In the genomic region with DNA sequence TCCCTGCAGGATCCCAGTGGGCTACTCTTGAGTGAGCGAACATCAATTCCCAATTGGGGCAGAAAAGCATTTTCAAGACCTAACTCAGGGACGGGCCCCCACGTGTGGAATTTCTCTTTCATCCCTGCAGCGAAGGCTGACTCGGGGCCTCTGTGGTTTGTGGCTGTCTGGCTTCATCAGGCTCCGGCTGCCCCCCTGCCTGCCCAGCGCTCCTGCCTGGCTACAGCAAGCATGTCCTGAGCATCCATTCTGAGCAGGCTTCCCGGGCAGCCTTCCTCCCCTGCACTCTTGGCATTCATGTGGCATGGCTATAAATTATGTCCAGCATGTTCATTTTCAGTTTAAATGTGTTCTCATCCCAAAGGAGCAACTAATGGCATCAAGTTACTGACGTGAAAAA, we compare ENCODE assay signal across 18 cellular contexts.
DNase-seq lines count a peak whose midpoint lies in the region; ATAC-seq and TF ChIP-seq lines count a peak whose summit lies in the region.
"Had no signal": no experiment of that assay in that cellular context is flagged by ENCODE, and none has a peak within 500 bp of the region (broad histone marks: within the 10 kb centered on the region; RNA-seq: fewer than 3 reads in every experiment).

No MANE protein-coding gene starts in this region.

- TF ChIP-seq CTCF in SK-N-SH (IDR thresholded peaks at IDR 0.05) = no peak

- CTCF ChIA-PET in SK-N-SH (lab: Yijun Ruan, JAX) = no interaction called here

- TF ChIP-seq EP300 in SK-N-SH (IDR thresholded peaks at IDR 0.05; ENCODE audit: borderline replicate concordance in 1 of 2, low read depth in 1 of 2, low read length in 1 of 2) = no peak

- no peak overlapping the region for H3K4me2 ChIP-seq in SK-N-SH

- no peak for TF ChIP-seq RAD21 in SK-N-SH (IDR thresholded peaks at IDR 0.05; ENCODE audit: low read length)

- H3F3A ChIP-seq in SK-N-SH (replicated peaks; ENCODE audit: insufficient read depth) = no peaks in the 10 kb centered on the region

- no peaks in the 10 kb centered on the region for H3K79me2 ChIP-seq in SK-N-SH (ENCODE audit: insufficient read depth)

- no peaks in the 10 kb centered on the region for H3K9me3 ChIP-seq in SK-N-SH
- H3K9me3 ChIP-seq: prostate gland, transverse colon had no signal

- peak; percentile 33 for DNase-seq in LHCN-M2 (ENCODE audit: low read depth)
- no peak for DNase-seq in SK-N-SH
- DNase-seq in iris pigment epithelial cell (ENCODE audit: low read depth) = peak; percentile 43
- DNase-seq in stromal cell of bone marrow (ENCODE audit: low read depth) = peak; percentile 39
- no peak for DNase-seq in NCI-H2029 (lab: John Stamatoyannopoulos, UW)
- DNase-seq: activated CD4-positive, alpha-beta T cell treated with anti-CD3 and anti-CD28 coated beads for 1 hour; activated CD8-positive, alpha-beta memory T cell treated with anti-CD3 and anti-CD28 coated beads, Interleukin-2, amount 50 U/mL, for 4 hours; CD4-positive, alpha-beta T cell; heart right ventricle; left cardiac atrium; NCI-H748 treated with DMSO at 0.1 percent for 48 hours; RPMI8226; stimulated activated CD8-positive, alpha-beta memory T cell treated with anti-CD3 and anti-CD28 coated beads, Interleukin-4, amount 100 ng/mL, for 48 hours; transverse colon had no signal

- H3K36me3 ChIP-seq in SK-N-SH (replicated peaks in 1 of 2; ENCODE audit: control insufficient read depth in 1 of 2, insufficient read depth in 2 of 2, low read length in 1 of 2) = peaks cover 0 to 8% of the 10 kb centered on the region in 2 experiments
- H3K36me3 ChIP-seq: heart right ventricle, prostate gland, transverse colon had no signal

- H4K20me1 ChIP-seq in SK-N-SH (ENCODE audit: insufficient read depth) = no peaks in the 10 kb centered on the region

- 60% methylated on average over 7 of the region's 9 CpGs for WGBS in SK-N-SH (ENCODE audit: low lambda C conversion rate)

- H3K4me1 ChIP-seq in SK-N-SH (ENCODE audit: control insufficient read depth in 1 of 2, insufficient read depth in 2 of 2, low read depth in 1 of 2, low read length in 1 of 2) = peaks cover 6% of the 10 kb centered on the region in 2 experiments; a peak in 1 of 4 replicates
- H3K4me1 ChIP-seq: heart right ventricle, prostate gland, transverse colon had no signal

- H3K27ac ChIP-seq in SK-N-SH (ENCODE audit: low read depth in 2 of 2, low read length in 1 of 2) = peak overlapping the region in 1 of 2 experiments; percentile 56; a peak in 2 of 4 replicates
- H3K27ac ChIP-seq: heart right ventricle, prostate gland, transverse colon had no signal

- ATAC-seq in HG03280 (IDR thresholded peaks at IDR 0.05; ENCODE audit: unreplicated experiment) = no peak
- ATAC-seq in GM19467 (IDR thresholded peaks at IDR 0.05; ENCODE audit: unreplicated experiment) = no peak
- ATAC-seq: activated naive CD4-positive, alpha-beta T cell treated with anti-CD3 and anti-CD28 coated beads, Interleukin-2, amount 50 U/mL, for 72 hours; heart right ventricle; left cardiac atrium had no signal

- no peaks in the 10 kb centered on the region for H3K27me3 ChIP-seq in SK-N-SH (ENCODE audit: insufficient read depth)
- H3K27me3 ChIP-seq: heart right ventricle, transverse colon had no signal

- POLR2A ChIA-PET in SK-N-SH (lab: Yijun Ruan, JAX) = no interaction called here

- no peak overlapping the region for H3K4me3 ChIP-seq in SK-N-SH (ENCODE audit: low read depth in 2 of 2, low read length in 1 of 2)
- H3K4me3 ChIP-seq: heart right ventricle, prostate gland, transverse colon had no signal

- H2AFZ ChIP-seq in SK-N-SH (ENCODE audit: low read depth) = no peak overlapping the region

- H3K9me2 ChIP-seq in SK-N-SH = no peaks in the 10 kb centered on the region

- no peak overlapping the region for H3K9ac ChIP-seq in SK-N-SH

TF ChIP-seq in SK-N-SH, 30 proteins besides CTCF, POLR2A, EP300 and RAD21:
- no peak for TF ChIP-seq ELF1 (IDR thresholded peaks at IDR 0.05)
- TF ChIP-seq, protein P1, sequence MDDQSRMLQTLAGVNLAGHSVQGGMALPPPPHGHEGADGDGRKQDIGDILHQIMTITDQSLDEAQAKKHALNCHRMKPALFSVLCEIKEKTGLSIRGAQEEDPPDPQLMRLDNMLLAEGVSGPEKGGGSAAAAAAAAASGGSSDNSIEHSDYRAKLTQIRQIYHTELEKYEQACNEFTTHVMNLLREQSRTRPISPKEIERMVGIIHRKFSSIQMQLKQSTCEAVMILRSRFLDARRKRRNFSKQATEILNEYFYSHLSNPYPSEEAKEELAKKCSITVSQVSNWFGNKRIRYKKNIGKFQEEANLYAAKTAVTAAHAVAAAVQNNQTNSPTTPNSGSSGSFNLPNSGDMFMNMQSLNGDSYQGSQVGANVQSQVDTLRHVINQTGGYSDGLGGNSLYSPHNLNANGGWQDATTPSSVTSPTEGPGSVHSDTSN (IDR thresholded peaks at IDR 0.05) = peak; percentile 76
- TF ChIP-seq TCF12 (IDR thresholded peaks at IDR 0.05) = peak; percentile 38; the same call in 1 of the 2 replicates
- peak; percentile 18; the same call in 1 of the 2 replicates for TF ChIP-seq JUND (IDR thresholded peaks at IDR 0.05)
- no peak for TF ChIP-seq TEAD4 (IDR thresholded peaks at IDR 0.05; ENCODE audit: borderline replicate concordance, insufficient read depth)
- TF ChIP-seq, protein P2, sequence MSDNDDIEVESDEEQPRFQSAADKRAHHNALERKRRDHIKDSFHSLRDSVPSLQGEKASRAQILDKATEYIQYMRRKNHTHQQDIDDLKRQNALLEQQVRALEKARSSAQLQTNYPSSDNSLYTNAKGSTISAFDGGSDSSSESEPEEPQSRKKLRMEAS (IDR thresholded peaks at IDR 0.05; ENCODE audit: low read depth) = 0 out of 2 replicates have a peak, but pooled peaks have one; percentile 23
- TF ChIP-seq, protein P3, sequence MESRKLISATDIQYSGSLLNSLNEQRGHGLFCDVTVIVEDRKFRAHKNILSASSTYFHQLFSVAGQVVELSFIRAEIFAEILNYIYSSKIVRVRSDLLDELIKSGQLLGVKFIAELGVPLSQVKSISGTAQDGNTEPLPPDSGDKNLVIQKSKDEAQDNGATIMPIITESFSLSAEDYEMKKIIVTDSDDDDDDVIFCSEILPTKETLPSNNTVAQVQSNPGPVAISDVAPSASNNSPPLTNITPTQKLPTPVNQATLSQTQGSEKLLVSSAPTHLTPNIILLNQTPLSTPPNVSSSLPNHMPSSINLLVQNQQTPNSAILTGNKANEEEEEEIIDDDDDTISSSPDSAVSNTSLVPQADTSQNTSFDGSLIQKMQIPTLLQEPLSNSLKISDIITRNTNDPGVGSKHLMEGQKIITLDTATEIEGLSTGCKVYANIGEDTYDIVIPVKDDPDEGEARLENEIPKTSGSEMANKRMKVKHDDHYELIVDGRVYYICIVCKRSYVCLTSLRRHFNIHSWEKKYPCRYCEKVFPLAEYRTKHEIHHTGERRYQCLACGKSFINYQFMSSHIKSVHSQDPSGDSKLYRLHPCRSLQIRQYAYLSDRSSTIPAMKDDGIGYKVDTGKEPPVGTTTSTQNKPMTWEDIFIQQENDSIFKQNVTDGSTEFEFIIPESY (IDR thresholded peaks at IDR 0.05; ENCODE audit: borderline replicate concordance, low read depth) = no peak
TF ChIP-seq in SK-N-SH: peak in this region for 4.

Comparison
In these comparisons a context has a peak if more than half of its experiments do, and no peak if none do; other contexts are left out.
1. DNase-seq: peak in LHCN-M2 (single experiment), iris pigment epithelial cell (single experiment) and stromal cell of bone marrow (single experiment); none in SK-N-SH (single experiment) and NCI-H2029 (single experiment).